ENCODE assay signal across 8 cellular contexts in genomic region chr18:57802869-57803118, GRCh38. TPM values are rescaled to one million over a fixed set of nuclear protein-coding genes. Genes with fewer than 3 reads are reported as not detected.
DNase-seq lines count a peak whose midpoint lies in the region; ATAC-seq and TF ChIP-seq lines count a peak whose summit lies in the region.

No MANE protein-coding gene starts in this region.

- TF ChIP-seq CTCF in AG04450 (IDR thresholded peaks at IDR 0.05; ENCODE audit: low read depth, low read length) (no peak), colonic mucosa (IDR thresholded peaks at IDR 0.05) (no peak)

- H3K27me3 ChIP-seq in AG04450 (ENCODE audit: control insufficient read depth, insufficient read depth, low read length) (no peaks in the 10 kb centered on the region), colonic mucosa (no peaks in the 10 kb centered on the region)

- DNase-seq in AG04450 (ENCODE audit: low read depth, low spot score) (no peak), colonic mucosa (no peak), naive B cell (no peak), COLO829 (ENCODE audit: low spot score) (no peak), NCI-H2081 treated with DMSO at 0.1 percent for 48 hours (lab: John Stamatoyannopoulos, UW) (no peak), midbrain (lab: John Stamatoyannopoulos, UW) (no peak), NCI-H446 treated with DMSO at 0.1 percent for 48 hours (lab: John Stamatoyannopoulos, UW) (no peak)

- no peak overlapping the region for H3K27ac Mint-ChIP-seq in naive B cell

- CTCF ChIA-PET in AG04450 (lab: Charles Lee): interaction anchor here (0.8 kb wide), 1 partner anchor 79 kb away, joined by 3 read pairs; no protein-coding TSS in a partner anchor

- H3K36me3 ChIP-seq in colonic mucosa: no peaks in the 10 kb centered on the region

- ATAC-seq in HG02642 (IDR thresholded peaks at IDR 0.05; ENCODE audit: poor library complexity, unreplicated experiment) (peak; percentile 52), naive B cell (ENCODE audit: low read depth in 2 of 2) (no peak)

- H3K27ac ChIP-seq in AG04450 (ENCODE audit: low read depth, low read length): peak overlapping the region; percentile 57
- H3K27ac ChIP-seq in colonic mucosa: peak overlapping the region; percentile 79

- POLR2A ChIA-PET in AG04450 (lab: Yijun Ruan, JAX): interaction anchor here (0.6 to 1.2 kb wide), 4 partner anchors 17 to 198 kb away, joined by 3 to 4 read pairs (median 4); no protein-coding TSS in a partner anchor

- H3K4me3 ChIP-seq in AG04450 (ENCODE audit: low read depth, low read length) (peak overlapping the region; percentile 96), colonic mucosa (peak overlapping the region; percentile 72)

- no peaks in the 10 kb centered on the region for H3K9me3 Mint-ChIP-seq in naive B cell

- H3K9me3 ChIP-seq in AG04450 (ENCODE audit: control insufficient read depth, insufficient read depth, low read length) (no peaks in the 10 kb centered on the region; the same call in 1 of the 2 replicates), colonic mucosa (no peaks in the 10 kb centered on the region)

- H3K4me3 Mint-ChIP-seq in naive B cell: peak overlapping the region in 7 of 8 donors; percentile 42 to 90 (median 84)

- H3K27me3 Mint-ChIP-seq in naive B cell: peaks cover 25 to 43% (median 36%) of the 10 kb centered on the region in 3 donors

- no peaks in the 10 kb centered on the region for H3K4me1 ChIP-seq in colonic mucosa

- peak overlapping the region; percentile 85 to 88 for H3K9ac ChIP-seq in colonic mucosa (ENCODE audit: low read depth in 2 of 2, low read length in 2 of 2)

- no peaks in the 10 kb centered on the region for H3K36me3 Mint-ChIP-seq in naive B cell

- intact Hi-C loops in colonic mucosa (cut with DNase I): no loop called here

- peaks cover 15 to 27% (median 17%) of the 10 kb centered on the region in 3 donors for H3K4me1 Mint-ChIP-seq in naive B cell

RNA-seq across cellular contexts. Expression of gene ATP8B1, which starts 0.3 kb away (rescaled TPM):
- polyA plus RNA-seq in AG04450 (2011; rRNA removed) (59.8 and 77.6 TPM in 2 replicates), naive B cell (ENCODE audit: low read depth in 6 of 6) (1 to 10 TPM in 1 of 6 donors, under 1 TPM in 4, not detected in 1; 0.04 to 1.1 (median 0.37) TPM)
- 73.5 and 97.0 TPM in 2 replicates for polyA minus RNA-seq in AG04450 (2011; rRNA and poly(A)+ RNA removed)
- total RNA-seq in colonic mucosa: 100 to 1,000 TPM; 263 to 359 TPM

Comparison
In these comparisons a context has a peak if more than half of its experiments do, and no peak if none do; other contexts are left out.
1. RNA of gene ATP8B1, which starts 0.3 kb away (polyA plus RNA-seq): 59.8 to 77.6 TPM in AG04450; 0.04 to 1.1 TPM in naive B cell; every median in the first group is over 10 times any median in the second.